ENCODE assay signal across 8 cellular contexts in the genomic region with DNA sequence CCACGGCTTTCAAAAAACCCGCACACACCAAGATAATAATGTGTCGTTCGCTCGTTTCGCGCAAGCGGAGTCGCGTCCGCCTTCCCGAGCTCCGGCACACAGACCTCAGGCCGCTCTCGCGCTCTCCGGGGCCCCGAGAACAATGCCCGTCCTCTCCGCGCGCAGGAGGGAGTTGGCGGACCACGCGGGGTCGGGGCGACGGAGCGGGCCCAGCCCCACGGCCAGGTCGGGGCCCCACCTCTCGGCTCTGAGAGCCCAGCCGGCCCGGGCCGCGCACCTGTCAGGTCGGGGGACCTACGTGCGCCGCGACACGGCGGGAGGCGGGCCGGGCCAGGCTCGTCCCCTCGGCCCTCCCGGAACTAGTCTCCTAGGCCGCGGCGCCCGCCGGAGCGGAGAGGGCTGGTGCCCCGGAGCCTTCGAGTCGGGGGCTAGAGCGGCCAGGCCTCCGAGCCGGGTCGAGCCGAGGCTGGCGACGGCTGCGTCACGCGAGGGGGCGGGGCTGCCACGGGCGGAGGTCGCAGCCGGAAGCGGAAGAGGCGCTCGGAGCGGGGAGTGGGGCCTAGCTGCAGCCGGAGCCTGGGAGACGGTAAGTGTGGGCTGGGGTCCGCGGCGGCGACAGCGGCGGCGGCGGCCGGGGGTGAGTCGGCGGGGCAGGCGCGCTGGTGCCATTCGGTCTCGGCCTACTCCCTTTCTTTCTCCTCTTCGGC. TPM values are rescaled to one million over a fixed set of nuclear protein-coding genes. Genes with fewer than 3 reads are reported as not detected.
DNase-seq lines count a peak whose midpoint lies in the region; ATAC-seq, FAIRE-seq and TF ChIP-seq lines count a peak whose summit lies in the region.

A gene (plus strand): TSS at position 524 of the 707 bp plus-strand sequence. CDS start 3,361 bp downstream, outside the sequence.

- DNase-seq in AG04450 (ENCODE audit: low read depth, low spot score) (peak; percentile 63), NCI-H226 (peak; percentile 97), WTC11 (ENCODE audit: low spot score) (peak; percentile 99), bronchial epithelial cell (ENCODE audit: low read depth) (peak; percentile 79), immature natural killer cell (peak; percentile 95 to 97 (median 96)), spleen (peak; percentile 100)

- peak within 1 kb of the TSS; percentile 95 for H3K27ac Mint-ChIP-seq in WTC11
- peak within 1 kb of the TSS; percentile 95 to 99 (median 96) for H3K27ac Mint-ChIP-seq in immature natural killer cell

- WGBS in spleen, 5 donors: 0% methylated on average over 5 to 94 of the region's 94 CpGs

- H3K27ac ChIP-seq in AG04450 (ENCODE audit: low read depth, low read length): peak within 1 kb of the TSS; percentile 89
- peak within 1 kb of the TSS; percentile 95 to 99 (median 98) for H3K27ac ChIP-seq in spleen

- H3K27me3 Mint-ChIP-seq in WTC11 (ENCODE audit: low read depth) (peaks cover 22% of the 10 kb centered on the region), immature natural killer cell (ENCODE audit: low read depth in 3 of 3) (peaks cover 3 to 22% (median 11%) of the 10 kb centered on the region in 3 donors)

- POLR2A ChIA-PET in AG04450 (lab: Yijun Ruan, JAX) (interaction anchor here (0.6 to 2.2 kb wide), 6 partner anchors 10 to 154 kb away, joined by 3 to 9 read pairs (median 5); a partner anchor contains a TSS), WTC11 (lab: Charles Lee) (interaction anchor here (0.7 to 3.4 kb wide), 7 partner anchors 17 to 155 kb away, joined by 3 to 16 read pairs (median 4); a partner anchor contains a TSS)

- H3K4me3 ChIP-seq in AG04450 (ENCODE audit: low read depth, low read length): peak within 1 kb of the TSS; percentile 96
- H3K4me3 ChIP-seq in bronchial epithelial cell (ENCODE audit: low read depth, low read length): peak within 1 kb of the TSS; percentile 99
- peak within 1 kb of the TSS; percentile 68 to 98 (median 87) for H3K4me3 ChIP-seq in spleen

- CTCF ChIA-PET in AG04450 (lab: Charles Lee): interaction anchor here (0.8 to 1.9 kb wide), 2 partner anchors 16 to 19 kb away, joined by 3 to 5 read pairs; no protein-coding TSS in a partner anchor
- CTCF ChIA-PET in WTC11 (lab: Charles Lee): interaction anchor here (1.6 to 4.3 kb wide), 5 partner anchors 16 to 233 kb away, joined by 4 to 29 read pairs (median 9); a partner anchor contains a TSS

- H3K4me1 Mint-ChIP-seq in WTC11: peaks cover 17% of the 10 kb centered on the region
- H3K4me1 Mint-ChIP-seq in immature natural killer cell: peaks cover 43% of the 10 kb centered on the region in 2 donors

- H3K9me3 ChIP-seq in AG04450 (ENCODE audit: control insufficient read depth, insufficient read depth, low read length) (peaks cover 5% of the 10 kb centered on the region; the same call in 1 of the 2 replicates), spleen (no peaks in the 10 kb centered on the region)

- FAIRE-seq in bronchial epithelial cell (lab: Jason Lieb, UNC): no peak

- H3K36me3 ChIP-seq in bronchial epithelial cell (ENCODE audit: control insufficient read depth, insufficient read depth, low read length) (peaks cover 15% of the 10 kb centered on the region), spleen (peaks cover 0 to 32% (median 20%) of the 10 kb centered on the region in 6 donors)

- H3K4me3 Mint-ChIP-seq in WTC11: peak within 1 kb of the TSS; percentile 86
- peak within 1 kb of the TSS; percentile 92 to 95 (median 93) for H3K4me3 Mint-ChIP-seq in immature natural killer cell

- H3K4me1 ChIP-seq in spleen: peaks cover 17 to 61% (median 43%) of the 10 kb centered on the region in 6 donors

- intact Hi-C loops in spleen (cut with DNase I; ENCODE audit: low total_unique reads): loop anchor here (10.0 kb wide), 1 partner anchor 71 kb away; a partner anchor contains a TSS

- H3K36me3 Mint-ChIP-seq in WTC11 (peaks cover 11% of the 10 kb centered on the region), immature natural killer cell (peaks cover 0 to 9% (median 0%) of the 10 kb centered on the region in 3 donors)

- peaks cover 8% of the 10 kb centered on the region for H3K27me3 ChIP-seq in AG04450 (ENCODE audit: control insufficient read depth, insufficient read depth, low read length)
- H3K27me3 ChIP-seq in bronchial epithelial cell (ENCODE audit: control insufficient read depth, insufficient read depth, low read length): no peaks in the 10 kb centered on the region
- no peaks in the 10 kb centered on the region for H3K27me3 ChIP-seq in spleen (replicated peaks in 1 of 7)

- ATAC-seq in GM18909 (IDR thresholded peaks at IDR 0.05; ENCODE audit: poor library complexity, unreplicated experiment) (peak; percentile 80), HG03159 (IDR thresholded peaks at IDR 0.05; ENCODE audit: unreplicated experiment) (peak; percentile 75), WTC11 (peak; percentile 92)

- peak in 2 of 3 donors; percentile 34 to 39 for TF ChIP-seq POLR2A in spleen (IDR thresholded peaks at IDR 0.05)

- no peaks in the 10 kb centered on the region for H3K9me3 Mint-ChIP-seq in WTC11
- H3K9me3 Mint-ChIP-seq in immature natural killer cell: no peaks in the 10 kb centered on the region

- TF ChIP-seq CTCF in AG04450 (IDR thresholded peaks at IDR 0.05; ENCODE audit: low read depth, low read length) (no peak), WTC11 (IDR thresholded peaks at IDR 0.05) (no peak), bronchial epithelial cell (IDR thresholded peaks at IDR 0.05; ENCODE audit: insufficient read depth, low read length, severe bottlenecking) (no peak), spleen (IDR thresholded peaks at IDR 0.05 in 8 of 11, conservative IDR thresholded peaks at IDR 0.05 in 3 of 11) (peak in 1 of 11 experiments; percentile 7)

TF ChIP-seq in WTC11, 78 proteins besides CTCF, POLR2A, EP300 and RAD21 (continues in another document):
- TF ChIP-seq, protein P1, sequence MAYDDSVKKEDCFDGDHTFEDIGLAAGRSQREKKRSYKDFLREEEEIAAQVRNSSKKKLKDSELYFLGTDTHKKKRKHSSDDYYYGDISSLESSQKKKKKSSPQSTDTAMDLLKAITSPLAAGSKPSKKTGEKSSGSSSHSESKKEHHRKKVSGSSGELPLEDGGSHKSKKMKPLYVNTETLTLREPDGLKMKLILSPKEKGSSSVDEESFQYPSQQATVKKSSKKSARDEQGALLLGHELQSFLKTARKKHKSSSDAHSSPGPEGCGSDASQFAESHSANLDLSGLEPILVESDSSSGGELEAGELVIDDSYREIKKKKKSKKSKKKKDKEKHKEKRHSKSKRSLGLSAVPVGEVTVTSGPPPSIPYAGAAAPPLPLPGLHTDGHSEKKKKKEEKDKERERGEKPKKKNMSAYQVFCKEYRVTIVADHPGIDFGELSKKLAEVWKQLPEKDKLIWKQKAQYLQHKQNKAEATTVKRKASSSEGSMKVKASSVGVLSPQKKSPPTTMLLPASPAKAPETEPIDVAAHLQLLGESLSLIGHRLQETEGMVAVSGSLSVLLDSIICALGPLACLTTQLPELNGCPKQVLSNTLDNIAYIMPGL (CRISPR knock-in tag; IDR thresholded peaks at IDR 0.05): peak; percentile 87; the same call in 1 of the 2 replicates
- TF ChIP-seq GABPB1 (CRISPR knock-in tag; IDR thresholded peaks at IDR 0.05) (peak; percentile 89), HMGA2 (CRISPR knock-in tag; IDR thresholded peaks at IDR 0.05) (no peak), ETV6 (CRISPR knock-in tag; IDR thresholded peaks at IDR 0.05) (peak; percentile 97), SP1 (CRISPR knock-in tag; conservative IDR thresholded peaks at IDR 0.05) (peak; percentile 98), NR1H2 (CRISPR knock-in tag; IDR thresholded peaks at IDR 0.05) (no peak), CBFB (CRISPR knock-in tag; IDR thresholded peaks at IDR 0.05; ENCODE audit: low read depth) (peak; percentile 94; the same call in 1 of the 2 replicates), NR2C2 (CRISPR knock-in tag; IDR thresholded peaks at IDR 0.05) (peak; percentile 72)
- TF ChIP-seq, protein P2, sequence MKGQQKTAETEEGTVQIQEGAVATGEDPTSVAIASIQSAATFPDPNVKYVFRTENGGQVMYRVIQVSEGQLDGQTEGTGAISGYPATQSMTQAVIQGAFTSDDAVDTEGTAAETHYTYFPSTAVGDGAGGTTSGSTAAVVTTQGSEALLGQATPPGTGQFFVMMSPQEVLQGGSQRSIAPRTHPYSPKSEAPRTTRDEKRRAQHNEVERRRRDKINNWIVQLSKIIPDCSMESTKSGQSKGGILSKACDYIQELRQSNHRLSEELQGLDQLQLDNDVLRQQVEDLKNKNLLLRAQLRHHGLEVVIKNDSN (CRISPR knock-in tag; IDR thresholded peaks at IDR 0.05): 0 out of 2 replicates have a peak, but pooled peaks have one; percentile 8
- TF ChIP-seq, protein P3, sequence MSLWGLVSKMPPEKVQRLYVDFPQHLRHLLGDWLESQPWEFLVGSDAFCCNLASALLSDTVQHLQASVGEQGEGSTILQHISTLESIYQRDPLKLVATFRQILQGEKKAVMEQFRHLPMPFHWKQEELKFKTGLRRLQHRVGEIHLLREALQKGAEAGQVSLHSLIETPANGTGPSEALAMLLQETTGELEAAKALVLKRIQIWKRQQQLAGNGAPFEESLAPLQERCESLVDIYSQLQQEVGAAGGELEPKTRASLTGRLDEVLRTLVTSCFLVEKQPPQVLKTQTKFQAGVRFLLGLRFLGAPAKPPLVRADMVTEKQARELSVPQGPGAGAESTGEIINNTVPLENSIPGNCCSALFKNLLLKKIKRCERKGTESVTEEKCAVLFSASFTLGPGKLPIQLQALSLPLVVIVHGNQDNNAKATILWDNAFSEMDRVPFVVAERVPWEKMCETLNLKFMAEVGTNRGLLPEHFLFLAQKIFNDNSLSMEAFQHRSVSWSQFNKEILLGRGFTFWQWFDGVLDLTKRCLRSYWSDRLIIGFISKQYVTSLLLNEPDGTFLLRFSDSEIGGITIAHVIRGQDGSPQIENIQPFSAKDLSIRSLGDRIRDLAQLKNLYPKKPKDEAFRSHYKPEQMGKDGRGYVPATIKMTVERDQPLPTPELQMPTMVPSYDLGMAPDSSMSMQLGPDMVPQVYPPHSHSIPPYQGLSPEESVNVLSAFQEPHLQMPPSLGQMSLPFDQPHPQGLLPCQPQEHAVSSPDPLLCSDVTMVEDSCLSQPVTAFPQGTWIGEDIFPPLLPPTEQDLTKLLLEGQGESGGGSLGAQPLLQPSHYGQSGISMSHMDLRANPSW (CRISPR knock-in tag; conservative IDR thresholded peaks at IDR 0.05; ENCODE audit: low read depth): no peak

RNA-seq across cellular contexts. Expression of the gene that starts here (rescaled TPM):
- 34.9 and 41.2 TPM in 2 replicates for polyA plus RNA-seq in AG04450 (2011; rRNA removed)
- 108 and 156 TPM in 2 replicates for polyA minus RNA-seq in AG04450 (2011; rRNA and poly(A)+ RNA removed)
- total RNA-seq in WTC11 (2021): 45.2 to 48.1 TPM (median 46.3 TPM) in 3 replicates
- total RNA-seq in bronchial epithelial cell: 66.3 and 115 TPM in 2 replicates
- 10 to 100 TPM; 32.4 to 82.1 (median 68.2) TPM for polyA plus RNA-seq in immature natural killer cell
- 100 to 1,000 TPM in 6 of 7 donors, 10 to 100 TPM in 1; 97.8 to 229 (median 109) TPM for total RNA-seq in spleen
- polyA plus RNA-seq in spleen: 100 to 1,000 TPM in 1 of 3 donors, 10 to 100 TPM in 2; 54.0 to 106 (median 93.7) TPM

Comparison
In these comparisons a context has a peak if more than half of its experiments do, and no peak if none do; other contexts are left out.
1. Peak in every context shown above with its lines: DNase-seq, ATAC-seq, H3K4me3 ChIP-seq and H3K27ac ChIP-seq.